In genomic region chr19:11296264-11296663, GRCh38 we compare ENCODE assay signal across 18 cellular contexts. TPM values are rescaled to one million over a fixed set of nuclear protein-coding genes. Genes with fewer than 3 reads are reported as not detected.
A peak's percentile ranks its signal among the peaks of the same experiment; 100 is the strongest.
DNase-seq lines count a peak whose midpoint lies in the region; ATAC-seq and TF ChIP-seq lines count a peak whose summit lies in the region.
"Had no signal": no experiment of that assay in that cellular context is flagged by ENCODE, and none has a peak within 500 bp of the region (broad histone marks: within the 10 kb centered on the region; RNA-seq: fewer than 3 reads in every experiment).

No MANE protein-coding gene starts in this region.

- H2AFZ ChIP-seq in HCT116 (ENCODE audit: low read depth, low read length, poor library complexity, severe bottlenecking) = peak overlapping the region; percentile 23

- TF ChIP-seq POLR2A in HCT116 (IDR thresholded peaks at IDR 0.05; ENCODE audit: borderline replicate concordance, extremely low read depth, insufficient read depth, insufficient read length) (no peak), spleen (IDR thresholded peaks at IDR 0.05) (no peak)

- H3K9me3 Mint-ChIP-seq in activated CD4-positive, alpha-beta T cell treated with anti-CD3 and anti-CD28 coated beads, Interleukin-2, amount 10 ng/mL, durations not matched to agents 24 days and 14 days = no peaks in the 10 kb centered on the region
- H3K9me3 Mint-ChIP-seq: memory B cell; stimulated activated naive B cell treated with anti-CD40 and anti-IgM and Interleukin-4, amounts not matched to agents 10 μg/mL and 1 μg/mL and 100 μg/mL, for 72 hours had no signal

- H3K4me1 ChIP-seq in HCT116 (ENCODE audit: control insufficient read depth in 1 of 2, insufficient read depth in 2 of 2, low read length in 2 of 2) = peaks cover 18 to 30% of the 10 kb centered on the region in 2 experiments
- peaks cover 0 to 38% (median 10%) of the 10 kb centered on the region in 9 donors for H3K4me1 ChIP-seq in heart right ventricle
- peaks cover 0 to 73% (median 29%) of the 10 kb centered on the region in 6 donors for H3K4me1 ChIP-seq in spleen

- H3K27ac ChIP-seq in HCT116 (ENCODE audit: low read depth, low read length) (no peak overlapping the region), angular gyrus (ENCODE audit: low read depth, low read length) (peak overlapping the region; percentile 13), heart right ventricle (peak overlapping the region in 9 of 10 donors; percentile 30 to 64 (median 42)), spleen (peak overlapping the region; percentile 42 to 86 (median 68))
- H3K27ac ChIP-seq: C4-2B had no signal

- H3K36me3 ChIP-seq in HCT116 (ENCODE audit: control insufficient read depth in 1 of 2, insufficient read depth in 2 of 2, low read length in 2 of 2) (no peaks in the 10 kb centered on the region), heart right ventricle (no peaks in the 10 kb centered on the region), spleen (no peaks in the 10 kb centered on the region)
- H3K36me3 ChIP-seq: adrenal gland, ovary had no signal

- CTCF ChIA-PET in HCT116 (lab: Charles Lee) = interaction anchor here (1.4 to 2.6 kb wide), 3 partner anchors 12 to 145 kb away, joined by 3 to 10 read pairs (median 3); no protein-coding TSS in a partner anchor

- no TSS peak for BruUV-seq in HCT116 (replicated peaks; lab: Mats Ljungman, UMichigan)

- peaks cover 4% of the 10 kb centered on the region for H3K4me1 Mint-ChIP-seq in activated CD4-positive, alpha-beta T cell treated with anti-CD3 and anti-CD28 coated beads, Interleukin-2, amount 10 ng/mL, durations not matched to agents 24 days and 14 days

- peaks cover 37% of the 10 kb centered on the region for H3K27me3 Mint-ChIP-seq in activated CD4-positive, alpha-beta T cell treated with anti-CD3 and anti-CD28 coated beads, Interleukin-2, amount 10 ng/mL, durations not matched to agents 24 days and 14 days

- ATAC-seq in HCT116 (no peak), heart right ventricle (peak in 2 of 8 donors; percentile 12 to 33), GM19035 (IDR thresholded peaks at IDR 0.05; ENCODE audit: unreplicated experiment) (no peak)
- ATAC-seq: stimulated activated naive B cell treated with anti-CD40 and anti-IgM and Interleukin-4, amounts not matched to agents 10 μg/mL and 1 μg/mL and 100 μg/mL, for 72 hours had no signal

- H3K4me3 ChIP-seq in HCT116 (replicated peaks in 1 of 2; ENCODE audit: low read depth in 1 of 2, low read length in 2 of 2) (no peak overlapping the region), heart right ventricle (no peak overlapping the region), spleen (peak overlapping the region in 1 of 8 donors; percentile 6)
- H3K4me3 ChIP-seq: adrenal gland, ovary had no signal

- TF ChIP-seq CTCF in HCT116 (IDR thresholded peaks at IDR 0.05 in 2 of 3, conservative IDR thresholded peaks at IDR 0.05 in 1 of 3; ENCODE audit: borderline replicate concordance in 1 of 3, insufficient read depth in 1 of 3, low read depth in 2 of 3, low read length in 2 of 3) (no peak; a peak in 1 of 6 replicates), heart right ventricle (IDR thresholded peaks at IDR 0.05) (no peak), spleen (IDR thresholded peaks at IDR 0.05 in 8 of 11, conservative IDR thresholded peaks at IDR 0.05 in 3 of 11) (no peak)

- no peak for TF ChIP-seq RAD21 in HCT116 (IDR thresholded peaks at IDR 0.05; ENCODE audit: low read depth)

- POLR2A ChIA-PET in HCT116 (lab: Charles Lee) = interaction anchor here (1.6 kb wide), 1 partner anchor 85 kb away, joined by 3 read pairs; no protein-coding TSS in a partner anchor

- no peaks in the 10 kb centered on the region for H3K9me2 ChIP-seq in HCT116 (ENCODE audit: insufficient read depth)

- intact Hi-C loops in HCT116 (cut with micrococcal nuclease) = no loop called here
- intact Hi-C loops in heart right ventricle (cut with DNase I) = loop anchor here in 9 of 10 donors (5.0 to 10.0 kb wide), 12 partner anchors 41 to 291 kb away; partner anchors contain the start of genes ELAVL3 (in 3 of the 9), CCDC159 (in 1 of the 9), EPOR (in 1 of the 9) and ODAD3 (in 1 of the 9)
- intact Hi-C loops in spleen (cut with DNase I; ENCODE audit: low total_unique reads) = no loop called here
- intact Hi-C loops in activated CD4-positive, alpha-beta T cell treated with anti-CD3 and anti-CD28 coated beads, Interleukin-2, amount 10 ng/mL, durations not matched to agents 24 days and 14 days (cut with micrococcal nuclease) = loop anchor here (10.0 kb wide), 1 partner anchor 289 kb away; no protein-coding TSS in a partner anchor

- RAD21 ChIA-PET in HCT116 (lab: Charles Lee; ENCODE audit: low non-redundant PET in 1 of 2, low total read pairs in 2 of 2, uncharacterized antibody in 2 of 2, unreplicated experiment in 2 of 2) = no interaction called here

- no peak overlapping the region for H3K4me2 ChIP-seq in HCT116 (ENCODE audit: low read length)

- no peak for DNase-seq in HCT116 (ENCODE audit: low read depth, low spot score)
- DNase-seq in heart right ventricle = peak in 1 of 2 donors; percentile 30
- no peak for DNase-seq in spleen
- DNase-seq in activated CD4-positive, alpha-beta T cell treated with anti-CD3 and anti-CD28 coated beads, Interleukin-2, amount 10 ng/mL, durations not matched to agents 24 days and 14 days = no peak
- DNase-seq in NAMALWA (ENCODE audit: low spot score) = no peak
- DNase-seq in dedifferentiated amniotic fluid mesenchymal stem cell (ENCODE audit: extremely low spot score) = no peak
- DNase-seq: activated CD4-positive, CD25-positive, alpha-beta regulatory T cell; NCI-H187 treated with DMSO at 0.1 percent for 48 hours; stimulated activated CD4-positive, alpha-beta T cell treated with anti-CD3 and anti-CD28 coated beads, Interleukin-2, amount 100 ng/mL, for 48 hours; stimulated activated naive B cell treated with anti-CD40 and anti-IgM and Interleukin-4, amounts not matched to agents 10 μg/mL and 1 μg/mL and 100 μg/mL, for 72 hours; SW 1271 had no signal

- H3K9ac ChIP-seq in HCT116 (ENCODE audit: low read length) = no peak overlapping the region

- no peak overlapping the region for H3K27ac Mint-ChIP-seq in activated CD4-positive, alpha-beta T cell treated with anti-CD3 and anti-CD28 coated beads, Interleukin-2, amount 10 ng/mL, durations not matched to agents 24 days and 14 days
- H3K27ac Mint-ChIP-seq: endodermal cell; memory B cell; stimulated activated naive B cell treated with anti-CD40 and anti-IgM and Interleukin-4, amounts not matched to agents 10 μg/mL and 1 μg/mL and 100 μg/mL, for 72 hours had no signal

- H3K9me3 ChIP-seq in HCT116 (ENCODE audit: control insufficient read depth in 1 of 2, insufficient read depth in 1 of 2, low read depth in 1 of 2, low read length in 2 of 2) (no peaks in the 10 kb centered on the region), heart right ventricle (no peaks in the 10 kb centered on the region), spleen (no peaks in the 10 kb centered on the region)
- H3K9me3 ChIP-seq: adrenal gland, ovary had no signal

- no peak overlapping the region for H3K4me3 Mint-ChIP-seq in activated CD4-positive, alpha-beta T cell treated with anti-CD3 and anti-CD28 coated beads, Interleukin-2, amount 10 ng/mL, durations not matched to agents 24 days and 14 days
- H3K4me3 Mint-ChIP-seq: endodermal cell; memory B cell; stimulated activated naive B cell treated with anti-CD40 and anti-IgM and Interleukin-4, amounts not matched to agents 10 μg/mL and 1 μg/mL and 100 μg/mL, for 72 hours had no signal

- H3K27me3 ChIP-seq in HCT116 (ENCODE audit: insufficient read depth, low read length) (no peaks in the 10 kb centered on the region), heart right ventricle (no peaks in the 10 kb centered on the region), spleen (replicated peaks in 1 of 7) (peaks cover 0 to 16% (median 0%) of the 10 kb centered on the region in 7 donors)
- H3K27me3 ChIP-seq: adrenal gland, ovary had no signal

- H3K36me3 Mint-ChIP-seq in activated CD4-positive, alpha-beta T cell treated with anti-CD3 and anti-CD28 coated beads, Interleukin-2, amount 10 ng/mL, durations not matched to agents 24 days and 14 days (ENCODE audit: low read depth) = no peaks in the 10 kb centered on the region
- H3K36me3 Mint-ChIP-seq: memory B cell; stimulated activated naive B cell treated with anti-CD40 and anti-IgM and Interleukin-4, amounts not matched to agents 10 μg/mL and 1 μg/mL and 100 μg/mL, for 72 hours had no signal

- 45 to 46% methylated on average over 7 of the region's 7 CpGs for WGBS in heart right ventricle, 2 donors
- 40 to 72% (median 44%) methylated on average over 7 of the region's 7 CpGs for WGBS in spleen, 5 donors

- H4K20me1 ChIP-seq in HCT116 (ENCODE audit: insufficient read depth) = no peaks in the 10 kb centered on the region

- no peaks in the 10 kb centered on the region for H3K79me2 ChIP-seq in HCT116 (ENCODE audit: insufficient read depth, low read length)

RNA-seq across cellular contexts. Expression of gene TSPAN16, which starts 0.3 kb away (rescaled TPM):
- total RNA-seq in HCT116 (2021; ENCODE audit: unreplicated experiment) (not detected), heart right ventricle (not detected), spleen (not detected)
- not detected in 2 replicates for polyA plus RNA-seq in HCT116 (2012)
- polyA plus RNA-seq in heart right ventricle (not detected), spleen (not detected)
- not detected in 2 replicates for total RNA-seq in activated CD4-positive, alpha-beta T cell treated with anti-CD3 and anti-CD28 coated beads, Interleukin-2, amount 10 ng/mL, durations not matched to agents 24 days and 14 days
- total RNA-seq: adrenal gland, endodermal cell, ovary had no signal
- polyA plus RNA-seq: adrenal gland, ovary had no signal

RNA-seq across cellular contexts. Expression of gene DOCK6, which starts 33.9 kb away (rescaled TPM):
- total RNA-seq in HCT116 (2021; ENCODE audit: unreplicated experiment) (82.4 TPM), heart right ventricle (10 to 100 TPM; 27.6 to 57.2 (median 40.2) TPM), spleen (100 to 1,000 TPM in 1 of 7 donors, 10 to 100 TPM in 6; 26.2 to 105 (median 57.3) TPM)
- polyA plus RNA-seq in HCT116 (2012) = 53.6 and 76.1 TPM in 2 replicates
- polyA plus RNA-seq in heart right ventricle (10 to 100 TPM; 29.0 to 73.3 TPM), spleen (10 to 100 TPM; 12.5 to 45.8 (median 40.2) TPM)
- total RNA-seq in activated CD4-positive, alpha-beta T cell treated with anti-CD3 and anti-CD28 coated beads, Interleukin-2, amount 10 ng/mL, durations not matched to agents 24 days and 14 days = 1.2 and 2.2 TPM in 2 replicates

RNA-seq across cellular contexts. Expression of gene RAB3D, which starts 43.2 kb away (rescaled TPM):
- total RNA-seq in HCT116 (2021; ENCODE audit: unreplicated experiment) (28.9 TPM), heart right ventricle (10 to 100 TPM in 3 of 10 donors, 1 to 10 TPM in 7; 4.5 to 11.6 (median 6.3) TPM), spleen (10 to 100 TPM; 26.7 to 51.3 (median 43.5) TPM)
- polyA plus RNA-seq in HCT116 (2012) = 14.9 and 20.1 TPM in 2 replicates
- polyA plus RNA-seq in heart right ventricle (1 to 10 TPM; 2.7 to 3.1 TPM), spleen (1 to 10 TPM; 2.5 to 6.4 (median 3.3) TPM)
- total RNA-seq in activated CD4-positive, alpha-beta T cell treated with anti-CD3 and anti-CD28 coated beads, Interleukin-2, amount 10 ng/mL, durations not matched to agents 24 days and 14 days = 5.7 and 6.8 TPM in 2 replicates

RNA-seq across cellular contexts. Expression of gene TMEM205, which starts 49.8 kb away (rescaled TPM):
- total RNA-seq in HCT116 (2021; ENCODE audit: unreplicated experiment) = 55.9 TPM
- polyA plus RNA-seq in HCT116 (2012) = 112 and 115 TPM in 2 replicates
- total RNA-seq in heart right ventricle = 100 to 1,000 TPM in 2 of 10 donors, 10 to 100 TPM in 8; 65.1 to 114 (median 83.8) TPM
- polyA plus RNA-seq in heart right ventricle = 100 to 1,000 TPM in 1 of 2 donors, 10 to 100 TPM in 1; 89.4 to 184 TPM
- total RNA-seq in spleen = 100 to 1,000 TPM in 3 of 7 donors, 10 to 100 TPM in 4; 44.1 to 143 (median 54.2) TPM
- 10 to 100 TPM; 65.8 to 82.0 (median 73.4) TPM for polyA plus RNA-seq in spleen
- 29.9 and 34.2 TPM in 2 replicates for total RNA-seq in activated CD4-positive, alpha-beta T cell treated with anti-CD3 and anti-CD28 coated beads, Interleukin-2, amount 10 ng/mL, durations not matched to agents 24 days and 14 days

RNA-seq across cellular contexts. Expression of gene CCDC159, which starts 50.1 kb away (rescaled TPM):
- total RNA-seq in HCT116 (2021; ENCODE audit: unreplicated experiment) = 7.7 TPM
- polyA plus RNA-seq in HCT116 (2012) = 7.1 and 9.6 TPM in 2 replicates
- 10 to 100 TPM; 13.4 to 25.5 (median 19.7) TPM for total RNA-seq in heart right ventricle
- polyA plus RNA-seq in heart right ventricle = 10 to 100 TPM; 13.0 to 79.9 TPM
- total RNA-seq in spleen = 10 to 100 TPM; 40.1 to 57.5 (median 51.3) TPM
- polyA plus RNA-seq in spleen = 10 to 100 TPM; 34.7 to 83.7 (median 73.9) TPM
- 11.7 and 14.8 TPM in 2 replicates for total RNA-seq in activated CD4-positive, alpha-beta T cell treated with anti-CD3 and anti-CD28 coated beads, Interleukin-2, amount 10 ng/mL, durations not matched to agents 24 days and 14 days

Comparison
In these comparisons a context has a peak if more than half of its experiments do, and no peak if none do; other contexts are left out.
1. intact Hi-C loops: an anchor here in heart right ventricle (5.0 to 10.0 kb wide) and activated CD4-positive, alpha-beta T cell treated with anti-CD3 and anti-CD28 coated beads, Interleukin-2, amount 10 ng/mL, durations not matched to agents 24 days and 14 days (10.0 kb wide); none called in HCT116 and spleen.